In genomic region chr1:9121891-9122409, GRCh38 we compare ENCODE assay signal across 9 cellular contexts. TPM values are rescaled to one million over a fixed set of nuclear protein-coding genes. Genes with fewer than 3 reads are reported as not detected.
DNase-seq lines count a peak whose midpoint lies in the region; ATAC-seq and TF ChIP-seq lines count a peak whose summit lies in the region.
"Had no signal": no experiment of that assay in that cellular context is flagged by ENCODE, and none has a peak within 500 bp of the region (broad histone marks: within the 10 kb centered on the region; RNA-seq: fewer than 3 reads in every experiment).

No MANE protein-coding gene starts in this region.

- intact Hi-C loops in psoas muscle (cut with DNase I) (no loop called here), left colon (cut with DNase I, micrococcal nuclease) (no loop called here)

- H3K9me3 ChIP-seq in psoas muscle, result no peaks in the 10 kb centered on the region

- H3K27me3 Mint-ChIP-seq in activated T-cell treated with anti-CD3 and anti-CD28 coated beads, Interleukin-2, amount 50 U/mL, for 24 hours, result no peaks in the 10 kb centered on the region

- H3K4me1 ChIP-seq in psoas muscle, result peaks cover 47% of the 10 kb centered on the region

- H3K27ac ChIP-seq in psoas muscle, result peak overlapping the region; percentile 59
- H3K27ac ChIP-seq: VCaP had no signal

- H3K4me3 Mint-ChIP-seq in activated T-cell treated with anti-CD3 and anti-CD28 coated beads, Interleukin-2, amount 50 U/mL, for 24 hours, result peak overlapping the region; percentile 26

- DNase-seq in activated T-cell treated with anti-CD3 and anti-CD28 coated beads, Interleukin-2, amount 50 U/mL, for 24 hours, result peak; percentile 48
- no peak for DNase-seq in psoas muscle
- no peak for DNase-seq in NCI-H510A (lab: John Stamatoyannopoulos, UW)
- DNase-seq in SKM-1 treated with dmso at 0.1 percent for 144 hours (lab: John Stamatoyannopoulos, UW; ENCODE audit: unreplicated experiment), result no peak
- DNase-seq in left colon, result no peak
- no peak for DNase-seq in NCI-H1436 treated with DMSO at 0.1 percent for 48 hours (lab: John Stamatoyannopoulos, UW)

- H3K4me3 ChIP-seq in psoas muscle, result no peak overlapping the region

- no peaks in the 10 kb centered on the region for H3K27me3 ChIP-seq in psoas muscle (ENCODE audit: insufficient read depth in 3 of 3, low read length in 2 of 3)

- no peaks in the 10 kb centered on the region for H3K9me3 Mint-ChIP-seq in activated T-cell treated with anti-CD3 and anti-CD28 coated beads, Interleukin-2, amount 50 U/mL, for 24 hours

- no peak for TF ChIP-seq CTCF in psoas muscle (IDR thresholded peaks at IDR 0.05)

- H3K27ac Mint-ChIP-seq in activated T-cell treated with anti-CD3 and anti-CD28 coated beads, Interleukin-2, amount 50 U/mL, for 24 hours, result no peak overlapping the region

- WGBS in psoas muscle, 3 donors, result 80 to 90% (median 89%) methylated on average over 12 to 14 of the region's 14 CpGs

- H3K36me3 Mint-ChIP-seq in activated T-cell treated with anti-CD3 and anti-CD28 coated beads, Interleukin-2, amount 50 U/mL, for 24 hours (ENCODE audit: low read depth), result no peaks in the 10 kb centered on the region

- no peaks in the 10 kb centered on the region for H3K36me3 ChIP-seq in psoas muscle (ENCODE audit: insufficient read depth in 1 of 2, low read depth in 1 of 2)

- ATAC-seq in GM18511 (IDR thresholded peaks at IDR 0.05; ENCODE audit: unreplicated experiment), result peak; percentile 73
- peak; percentile 61 for ATAC-seq in HG02870 (IDR thresholded peaks at IDR 0.05; ENCODE audit: unreplicated experiment)
- ATAC-seq in psoas muscle, result no peak
- ATAC-seq in left colon, result no peak

- H3K4me1 Mint-ChIP-seq in activated T-cell treated with anti-CD3 and anti-CD28 coated beads, Interleukin-2, amount 50 U/mL, for 24 hours (ENCODE audit: low read depth), result peaks cover 34% of the 10 kb centered on the region

RNA-seq across cellular contexts. Expression of gene GPR157, which starts 7.0 kb away (rescaled TPM):
- total RNA-seq in psoas muscle (10 to 100 TPM; 13.1 to 49.5 (median 33.4) TPM), left colon (10 to 100 TPM in 1 of 2 donors, 1 to 10 TPM in 1; 9.1 to 14.2 TPM)
- 10 to 100 TPM; 11.6 to 21.6 (median 15.7) TPM for polyA plus RNA-seq in psoas muscle

RNA-seq across cellular contexts. Expression of gene SLC2A5, which starts 52.5 kb away (rescaled TPM):
- total RNA-seq in psoas muscle (10 to 100 TPM; 12.8 to 97.9 (median 55.5) TPM), left colon (10 to 100 TPM in 1 of 2 donors, 1 to 10 TPM in 1; 8.1 to 10.4 TPM)
- 10 to 100 TPM; 13.2 to 36.8 (median 31.7) TPM for polyA plus RNA-seq in psoas muscle

Comparison
In these comparisons a context has a peak if more than half of its experiments do, and no peak if none do; other contexts are left out.
1. ATAC-seq: peak in GM18511 (single experiment) and HG02870 (single experiment); none in psoas muscle (0 of 4) and left colon (single experiment).